19 cellular contexts compared by ENCODE assay signal in the genomic region with DNA sequence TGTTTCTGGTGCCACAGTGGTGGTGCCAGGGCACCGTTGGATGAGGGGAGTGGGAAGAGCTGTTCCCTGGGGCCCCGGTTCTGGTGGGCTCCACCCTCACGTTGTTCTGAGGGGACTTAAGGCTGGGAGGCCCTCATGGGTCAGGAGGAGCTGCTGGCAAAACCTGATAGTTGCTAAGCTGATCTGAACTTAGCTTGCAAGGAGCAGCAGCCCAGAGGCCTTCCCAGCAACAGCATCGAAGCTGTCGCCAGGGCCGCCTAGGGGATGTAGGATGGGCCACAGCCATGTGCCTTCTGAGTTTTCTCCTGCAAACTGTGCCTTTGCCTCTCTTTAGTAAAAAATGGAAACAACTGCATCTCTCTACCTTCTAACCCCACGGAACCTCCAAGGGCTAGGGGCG.
DNase-seq lines count a peak whose midpoint lies in the region; ATAC-seq and TF ChIP-seq lines count a peak whose summit lies in the region.
"Had no signal": no experiment of that assay in that cellular context is flagged by ENCODE, and none has a peak within 500 bp of the region (broad histone marks: within the 10 kb centered on the region; RNA-seq: fewer than 3 reads in every experiment).

No MANE protein-coding gene starts in this region.

- no peak overlapping the region for H3K4me2 ChIP-seq in osteoblast (ENCODE audit: insufficient read depth, low read length)
- H3K4me2 ChIP-seq: A549 had no signal

- intact Hi-C loops in sigmoid colon (cut with DNase I) = no loop called here
- intact Hi-C loops in upper lobe of right lung (cut with DNase I) = no loop called here
- intact Hi-C loops in dorsolateral prefrontal cortex (cut with DNase I) = no loop called here
- intact Hi-C loops in esophagus squamous epithelium (cut with DNase I) = no loop called here

- no peak overlapping the region for H3K4me3 ChIP-seq in H7 (ENCODE audit: insufficient read depth, low read depth, low read length)
- H3K4me3 ChIP-seq in osteoblast (ENCODE audit: insufficient read depth, low read length) = no peak overlapping the region
- no peak overlapping the region for H3K4me3 ChIP-seq in sigmoid colon
- H3K4me3 ChIP-seq in upper lobe of right lung = no peak overlapping the region
- no peak overlapping the region for H3K4me3 ChIP-seq in dorsolateral prefrontal cortex
- no peak overlapping the region for H3K4me3 ChIP-seq in esophagus squamous epithelium
- H3K4me3 ChIP-seq: A549 had no signal

- H3K79me2 ChIP-seq in osteoblast (ENCODE audit: insufficient read depth, low read length) = no peaks in the 10 kb centered on the region

- H2AFZ ChIP-seq in osteoblast (ENCODE audit: low read length) = no peak overlapping the region

- WGBS in sigmoid colon, 2 donors = 91 to 93% methylated on average over 8 of the region's 8 CpGs
- WGBS in esophagus squamous epithelium, 2 donors = 83 to 94% methylated on average over 5 to 8 of the region's 8 CpGs

- no peak for TF ChIP-seq CTCF in osteoblast (IDR thresholded peaks at IDR 0.05; ENCODE audit: extremely low read depth, low read depth, low read length)
- TF ChIP-seq CTCF in sigmoid colon (IDR thresholded peaks at IDR 0.05) = no peak
- TF ChIP-seq CTCF in upper lobe of right lung (IDR thresholded peaks at IDR 0.05) = no peak
- TF ChIP-seq CTCF in dorsolateral prefrontal cortex (IDR thresholded peaks at IDR 0.05 in 54 of 56, conservative IDR thresholded peaks at IDR 0.05 in 2 of 56; ENCODE audit: low read depth in 1 of 56, partially characterized antibody in 56 of 56) = no peak
- TF ChIP-seq CTCF in esophagus squamous epithelium (IDR thresholded peaks at IDR 0.05) = no peak

- H3K4me1 ChIP-seq in osteoblast (ENCODE audit: insufficient read depth, low read length) (no peaks in the 10 kb centered on the region), sigmoid colon (no peaks in the 10 kb centered on the region), upper lobe of right lung (no peaks in the 10 kb centered on the region), esophagus squamous epithelium (no peaks in the 10 kb centered on the region)
- H3K4me1 ChIP-seq: A549 had no signal

- no peak for TF ChIP-seq POLR2A in sigmoid colon (IDR thresholded peaks at IDR 0.05)
- TF ChIP-seq POLR2A in esophagus squamous epithelium (IDR thresholded peaks at IDR 0.05) = no peak

- H3K9me3 ChIP-seq in osteoblast (ENCODE audit: low read depth, low read length) (no peaks in the 10 kb centered on the region), sigmoid colon (no peaks in the 10 kb centered on the region), upper lobe of right lung (no peaks in the 10 kb centered on the region), esophagus squamous epithelium (no peaks in the 10 kb centered on the region)
- H3K9me3 ChIP-seq: A549 had no signal

- peak; percentile 25 for DNase-seq in activated CD8-positive, alpha-beta memory T cell treated with anti-CD3 and anti-CD28 coated beads, Interleukin-2, amount 50 U/mL, for 48 hours
- DNase-seq in activated CD8-positive, alpha-beta memory T cell treated with anti-CD3 and anti-CD28 coated beads for 24 hours = no peak
- peak; percentile 38 for DNase-seq in H7
- peak; percentile 29 for DNase-seq in osteoblast (ENCODE audit: insufficient read length, low spot score, missing footprints)
- DNase-seq in sigmoid colon = peak; percentile 34
- no peak for DNase-seq in upper lobe of right lung
- no peak for DNase-seq in dorsolateral prefrontal cortex
- DNase-seq in esophagus squamous epithelium (lab: John Stamatoyannopoulos, UW) = no peak
- DNase-seq: AML-193; CD4-positive, alpha-beta T cell; DMS153; DMS79; GDM1; GOT3; H9 had no signal

- H3K36me3 ChIP-seq in H7 (replicated peaks; ENCODE audit: control insufficient read depth, insufficient read depth, low read length) (no peaks in the 10 kb centered on the region), osteoblast (ENCODE audit: insufficient read depth, low read length) (no peaks in the 10 kb centered on the region), sigmoid colon (peaks cover 0 to 10% (median 0%) of the 10 kb centered on the region in 4 donors), upper lobe of right lung (peaks cover 7% of the 10 kb centered on the region), esophagus squamous epithelium (peaks cover 0 to 44% (median 6%) of the 10 kb centered on the region in 3 donors)

- peaks cover 2% of the 10 kb centered on the region for H4K20me1 ChIP-seq in osteoblast (ENCODE audit: insufficient read depth, low read length)

- no peak for ATAC-seq in upper lobe of right lung
- ATAC-seq: A549 had no signal

- H3K27me3 ChIP-seq in H7 (ENCODE audit: control insufficient read depth, insufficient read depth, low read length) (no peaks in the 10 kb centered on the region), osteoblast (ENCODE audit: insufficient read depth, low read length) (no peaks in the 10 kb centered on the region), sigmoid colon (no peaks in the 10 kb centered on the region), upper lobe of right lung (no peaks in the 10 kb centered on the region), dorsolateral prefrontal cortex (no peaks in the 10 kb centered on the region), esophagus squamous epithelium (no peaks in the 10 kb centered on the region)

- no peak for TF ChIP-seq EP300 in sigmoid colon (IDR thresholded peaks at IDR 0.05)

- H3K27ac ChIP-seq in osteoblast (ENCODE audit: low read depth, low read length) (no peak overlapping the region), sigmoid colon (no peak overlapping the region), upper lobe of right lung (no peak overlapping the region), dorsolateral prefrontal cortex (no peak overlapping the region), esophagus squamous epithelium (no peak overlapping the region)
- H3K27ac ChIP-seq: 22Rv1, A549, C4-2B, HL-60 had no signal

Comparison
In these comparisons a context has a peak if more than half of its experiments do, and no peak if none do; other contexts are left out.
1. DNase-seq: peak in activated CD8-positive, alpha-beta memory T cell treated with anti-CD3 and anti-CD28 coated beads, Interleukin-2, amount 50 U/mL, for 48 hours (single experiment), H7 (single experiment), osteoblast (single experiment) and sigmoid colon (single experiment); none in activated CD8-positive, alpha-beta memory T cell treated with anti-CD3 and anti-CD28 coated beads for 24 hours (single experiment), upper lobe of right lung (single experiment), dorsolateral prefrontal cortex (0 of 10) and esophagus squamous epithelium (single experiment).